In the genomic region with DNA sequence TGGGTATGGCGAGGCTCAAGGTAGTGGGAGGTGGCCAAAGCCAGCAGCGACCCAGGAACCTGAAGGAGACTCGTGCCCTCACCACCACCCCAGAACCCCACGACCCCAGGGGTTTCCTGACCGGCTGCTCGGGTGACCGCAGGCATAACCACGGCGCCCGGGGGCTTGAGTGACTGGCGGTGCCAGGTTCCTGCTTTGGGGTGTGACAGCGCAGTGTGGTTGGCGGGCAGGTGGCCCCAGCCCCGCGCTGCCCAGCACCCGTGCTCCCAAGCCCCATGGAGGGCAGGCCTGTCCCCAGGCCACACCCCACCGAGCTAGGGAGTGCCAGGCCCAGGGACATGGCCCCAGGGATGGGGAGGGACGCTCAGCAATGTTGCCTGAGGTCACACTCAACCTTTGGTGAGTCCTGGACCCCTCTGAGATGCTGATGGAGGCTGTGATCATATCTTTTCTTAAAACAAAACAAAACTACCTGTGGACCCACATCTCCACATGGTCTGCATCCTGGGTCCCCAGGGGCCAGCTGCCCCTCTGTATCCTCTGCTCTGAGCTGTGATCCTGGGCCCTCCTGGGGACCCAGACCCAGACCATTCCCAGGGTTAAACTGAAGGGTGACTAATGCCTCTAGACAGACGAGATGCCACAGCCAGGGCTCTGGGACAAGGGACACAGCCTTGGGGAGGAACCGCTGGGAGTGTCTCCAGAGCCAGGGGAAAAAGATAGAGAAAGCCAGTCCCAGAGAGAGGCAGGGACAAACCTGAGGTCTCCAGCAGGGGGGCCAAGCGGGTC, we compare ENCODE assay signal across 1 cellular context.
TF ChIP-seq lines count a peak whose summit lies in the region.

No MANE protein-coding gene starts in this region.

TF ChIP-seq in H1, 55 proteins besides CTCF, POLR2A, EP300 and RAD21:
- no peak for TF ChIP-seq BACH1 (IDR thresholded peaks at IDR 0.05; ENCODE audit: low read length)
- no peak for TF ChIP-seq TBP (IDR thresholded peaks at IDR 0.05; ENCODE audit: low read depth, low read length)
- no peak for TF ChIP-seq EZH2 (IDR thresholded peaks at IDR 0.05; ENCODE audit: low read depth, low read length, severe bottlenecking)
- no peak for TF ChIP-seq TEAD4 (IDR thresholded peaks at IDR 0.05; ENCODE audit: low read depth, low read length)
- no peak for TF ChIP-seq SP1 (IDR thresholded peaks at IDR 0.05; ENCODE audit: low read depth, low read length)
- no peak for TF ChIP-seq ZNF274 (IDR thresholded peaks at IDR 0.05; ENCODE audit: borderline replicate concordance, extremely low read depth, low read length)
- no peak for TF ChIP-seq PHF8 (conservative IDR thresholded peaks at IDR 0.05; ENCODE audit: low read depth, low read length)
- no peak for TF ChIP-seq GABPA (IDR thresholded peaks at IDR 0.05; ENCODE audit: borderline replicate concordance, insufficient read depth, low read length)
